8 cellular contexts compared by ENCODE assay signal in the genomic region with DNA sequence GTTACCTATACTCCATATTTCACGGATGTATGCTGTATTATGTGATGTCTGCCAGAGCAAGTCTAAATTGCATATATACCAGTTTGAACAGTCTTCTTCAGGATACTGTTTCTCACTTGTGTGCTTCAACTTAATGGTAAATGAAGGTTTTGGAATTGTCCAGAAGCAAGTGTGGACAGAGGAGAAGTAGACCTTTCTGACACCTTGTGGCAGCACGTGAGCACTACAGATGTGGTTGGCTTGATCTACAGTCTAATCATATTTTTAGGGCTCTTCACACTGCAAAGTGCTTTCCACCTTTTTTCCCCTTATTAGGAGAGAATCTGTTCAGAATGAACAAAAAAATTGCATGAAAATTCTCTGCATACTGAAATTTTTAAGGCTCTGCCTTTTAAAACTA. TPM values are rescaled to one million over a fixed set of nuclear protein-coding genes. Genes with fewer than 3 reads are reported as not detected.
DNase-seq lines count a peak whose midpoint lies in the region; ATAC-seq and TF ChIP-seq lines count a peak whose summit lies in the region.

No MANE protein-coding gene starts in this region.

- in situ Hi-C loops in IMR-90 (cut with MboI; ENCODE audit: low sequenced_read_pairs), result loop anchor here (5.0 kb wide), 1 partner anchor 184 kb away; no protein-coding TSS in a partner anchor
- in situ Hi-C loops in astrocyte of the cerebellum (cut with HindIII; ENCODE audit: low sequenced_read_pairs), result no loop called here

- no peak overlapping the region for H3K23ac ChIP-seq in IMR-90 (ENCODE audit: low read depth, low read length)

- H3K9me1 ChIP-seq in IMR-90 (ENCODE audit: insufficient read depth, low read length), result no peaks in the 10 kb centered on the region; the same call in 1 of the 2 replicates

- no peak overlapping the region for H3K56ac ChIP-seq in IMR-90 (ENCODE audit: extremely low read depth, insufficient read depth, low read length)

- no peaks in the 10 kb centered on the region; the same call in 1 of the 2 replicates for H3K36me3 ChIP-seq in IMR-90 (ENCODE audit: control insufficient read depth, insufficient read depth, low read length)
- peaks cover 6% of the 10 kb centered on the region; the same call in 1 of the 2 replicates for H3K36me3 ChIP-seq in SJCRH30

- H3K27ac ChIP-seq in IMR-90 (ENCODE audit: insufficient read depth, low read length) (no peak overlapping the region), SJCRH30 (no peak overlapping the region)

- peak; percentile 52 for DNase-seq in NCI-H2107 treated with DMSO at 0.1 percent for 48 hours (lab: John Stamatoyannopoulos, UW; ENCODE audit: unreplicated experiment)
- no peak for DNase-seq in NCI-H2107 (lab: John Stamatoyannopoulos, UW)
- DNase-seq in IMR-90, result peak; percentile 60
- DNase-seq in SJCRH30, result peak; percentile 51 to 78
- DNase-seq in astrocyte of the cerebellum (ENCODE audit: low read depth), result no peak
- DNase-seq in hippocampal formation (lab: John Stamatoyannopoulos, UW), result peak; percentile 1 to 36
- DNase-seq in stimulated activated CD4-positive, alpha-beta T cell treated with anti-CD3 and anti-CD28 coated beads, Interleukin-1b, Interleukin-23, amount 100 ng/mL, for 48 hours, result peak; percentile 28

- TF ChIP-seq CTCF in IMR-90 (conservative IDR thresholded peaks at IDR 0.05; ENCODE audit: low read depth, low read length) (peak; percentile 65), astrocyte of the cerebellum (IDR thresholded peaks at IDR 0.05; ENCODE audit: low read depth, low read length, missing control alignments) (peak; percentile 78)

- H3K14ac ChIP-seq in IMR-90 (replicated peaks; ENCODE audit: low read depth, low read length), result no peak overlapping the region

- H4K5ac ChIP-seq in IMR-90 (ENCODE audit: low read depth, low read length), result no peak overlapping the region

- no peak overlapping the region for H2BK15ac ChIP-seq in IMR-90 (ENCODE audit: low read depth, low read length)

- H4K20me1 ChIP-seq in IMR-90 (ENCODE audit: insufficient read depth, low read length), result peaks cover 59% of the 10 kb centered on the region; the same call in 1 of the 2 replicates

- dilution Hi-C loops in IMR-90 (cut with HindIII; ENCODE audit: low sequenced_read_pairs, unreplicated experiment), result no loop called here

- H3K4me1 ChIP-seq in IMR-90 (ENCODE audit: control insufficient read depth, insufficient read depth, low read length) (peaks cover 5% of the 10 kb centered on the region), SJCRH30 (no peaks in the 10 kb centered on the region)

- H2BK5ac ChIP-seq in IMR-90 (ENCODE audit: low read depth, low read length, poor library complexity, severe bottlenecking), result no peak overlapping the region

- H2AFZ ChIP-seq in IMR-90 (replicated peaks; ENCODE audit: low read length, poor library complexity), result no peak overlapping the region

- no peak overlapping the region for H4K8ac ChIP-seq in IMR-90 (ENCODE audit: low read depth in 2 of 2, low read length in 2 of 2)

- H3K18ac ChIP-seq in IMR-90 (ENCODE audit: low read depth, low read length), result no peak overlapping the region

- CTCF ChIA-PET in IMR-90 (lab: Yijun Ruan, JAX), result interaction anchor here (0.6 kb wide), 1 partner anchor 177 kb away, joined by 3 read pairs; no protein-coding TSS in a partner anchor

- H3K4ac ChIP-seq in IMR-90 (ENCODE audit: low read depth, low read length), result no peak overlapping the region

- no peak overlapping the region for H2BK20ac ChIP-seq in IMR-90 (ENCODE audit: low read depth, low read length)

- H2AK5ac ChIP-seq in IMR-90 (ENCODE audit: low read depth, low read length), result no peak overlapping the region

- POLR2A ChIA-PET in IMR-90 (lab: Charles Lee; ENCODE audit: unreplicated experiment), result no interaction called here

- H4K91ac ChIP-seq in IMR-90 (ENCODE audit: insufficient read depth, low read depth, low read length), result no peak overlapping the region

- no CpG with 5 or more reads among the region's 2 CpGs for WGBS in IMR-90 (ENCODE audit: extremely low coverage in 2 of 2, insufficient read length in 1 of 2), 2 experiments

- no peaks in the 10 kb centered on the region for H3K9me3 ChIP-seq in IMR-90 (ENCODE audit: control insufficient read depth, insufficient read depth, low read length)
- no peaks in the 10 kb centered on the region for H3K9me3 ChIP-seq in SJCRH30 (replicated peaks)

- intact Hi-C loops in IMR-90 (cut with micrococcal nuclease), result loop anchor here (1.0 to 5.0 kb wide), 3 partner anchors 70 to 190 kb away; a partner anchor contains a TSS

- H3K27me3 ChIP-seq in IMR-90 (ENCODE audit: control insufficient read depth, insufficient read depth, low read length), result no peaks in the 10 kb centered on the region
- H3K27me3 ChIP-seq in SJCRH30, result no peaks in the 10 kb centered on the region

- BruUV-seq in IMR-90 (replicated peaks; lab: Mats Ljungman, UMichigan), result no TSS peak

- no peak for TF ChIP-seq POLR2A in IMR-90 (IDR thresholded peaks at IDR 0.05; ENCODE audit: low read depth, low read length)

- peaks cover 22 to 77% of the 10 kb centered on the region in 2 experiments for H3K79me1 ChIP-seq in IMR-90 (ENCODE audit: low read depth in 1 of 2, low read length in 2 of 2)

- no peak overlapping the region for H2AK9ac ChIP-seq in IMR-90 (replicated peaks; ENCODE audit: low read depth, low read length, poor library complexity)

- TF ChIP-seq RAD21 in IMR-90 (IDR thresholded peaks at IDR 0.05; ENCODE audit: low read length), result peak; percentile 72

- ATAC-seq in IMR-90 (ENCODE audit: low read depth) (peak; percentile 81), GM18907 (IDR thresholded peaks at IDR 0.05; ENCODE audit: unreplicated experiment) (no peak)

- no peak overlapping the region for H3K9ac ChIP-seq in IMR-90 (ENCODE audit: low read depth, low read length)

- no peak overlapping the region for H2BK120ac ChIP-seq in IMR-90 (ENCODE audit: low read depth, low read length)

- H3K4me3 ChIP-seq in IMR-90 (ENCODE audit: insufficient read depth, low read depth, low read length), result no peak overlapping the region
- no peak overlapping the region for H3K4me3 ChIP-seq in SJCRH30
- H3K4me3 ChIP-seq in astrocyte of the cerebellum (ENCODE audit: low read depth, low read length), result no peak overlapping the region

- no peak overlapping the region for H3K4me2 ChIP-seq in IMR-90 (ENCODE audit: low read depth, low read length)

TF ChIP-seq in IMR-90, 13 proteins besides CTCF, POLR2A, EP300 and RAD21:
- TF ChIP-seq, protein P1, sequence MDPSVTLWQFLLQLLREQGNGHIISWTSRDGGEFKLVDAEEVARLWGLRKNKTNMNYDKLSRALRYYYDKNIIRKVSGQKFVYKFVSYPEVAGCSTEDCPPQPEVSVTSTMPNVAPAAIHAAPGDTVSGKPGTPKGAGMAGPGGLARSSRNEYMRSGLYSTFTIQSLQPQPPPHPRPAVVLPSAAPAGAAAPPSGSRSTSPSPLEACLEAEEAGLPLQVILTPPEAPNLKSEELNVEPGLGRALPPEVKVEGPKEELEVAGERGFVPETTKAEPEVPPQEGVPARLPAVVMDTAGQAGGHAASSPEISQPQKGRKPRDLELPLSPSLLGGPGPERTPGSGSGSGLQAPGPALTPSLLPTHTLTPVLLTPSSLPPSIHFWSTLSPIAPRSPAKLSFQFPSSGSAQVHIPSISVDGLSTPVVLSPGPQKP (IDR thresholded peaks at IDR 0.05; ENCODE audit: borderline replicate concordance, low read depth, low read length), result no peak
- TF ChIP-seq CHD1 (IDR thresholded peaks at IDR 0.05; ENCODE audit: low read depth, low read length) (no peak), SMC3 (IDR thresholded peaks at IDR 0.05; ENCODE audit: low read depth, low read length) (peak; percentile 81)

RNA-seq across cellular contexts. Expression of a gene that starts 10.9 kb away (rescaled TPM):
- total RNA-seq in IMR-90 (2012; rRNA removed), result 23.5 and 39.4 TPM in 2 replicates
- polyA plus RNA-seq in IMR-90 (2012; rRNA removed), result 11.1 and 14.0 TPM in 2 replicates
- 1.3 and 1.9 TPM in 2 replicates for polyA plus RNA-seq in IMR-90 (2012; cell fraction: cytosol; rRNA removed)
- 2.8 and 23.9 TPM in 2 replicates for polyA plus RNA-seq in IMR-90 (2012; cell fraction: nucleus; rRNA removed; ENCODE audit: low replicate concordance)
- total RNA-seq in SJCRH30 (2014; rRNA removed; shearing (Covaris generic)), result 37.3 and 42.9 TPM in 2 replicates

RNA-seq across cellular contexts. Expression of a gene that starts 54.3 kb away (rescaled TPM):
- total RNA-seq in IMR-90 (2012; rRNA removed), result 4.5 and 4.7 TPM in 2 replicates
- polyA plus RNA-seq in IMR-90 (2012; rRNA removed), result 6.3 and 6.4 TPM in 2 replicates
- 2.1 and 2.9 TPM in 2 replicates for polyA plus RNA-seq in IMR-90 (2012; cell fraction: cytosol; rRNA removed)
- 2.1 and 4.5 TPM in 2 replicates for polyA plus RNA-seq in IMR-90 (2012; cell fraction: nucleus; rRNA removed; ENCODE audit: low replicate concordance)
- total RNA-seq in SJCRH30 (2014; rRNA removed; shearing (Covaris generic)), result 18.7 and 19.5 TPM in 2 replicates

Comparison
In these comparisons a context has a peak if more than half of its experiments do, and no peak if none do; other contexts are left out.
1. DNase-seq: peak in NCI-H2107 treated with DMSO at 0.1 percent for 48 hours (single experiment), IMR-90 (single experiment), SJCRH30 (2 of 2), hippocampal formation (2 of 2) and stimulated activated CD4-positive, alpha-beta T cell treated with anti-CD3 and anti-CD28 coated beads, Interleukin-1b, Interleukin-23, amount 100 ng/mL, for 48 hours (single experiment); none in NCI-H2107 (single experiment) and astrocyte of the cerebellum (single experiment).